In genomic region chr11:114025329-114025907, GRCh38 we compare ENCODE assay signal across 29 cellular contexts. TPM values are rescaled to one million over a fixed set of nuclear protein-coding genes. Genes with fewer than 3 reads are reported as not detected.
DNase-seq lines count a peak whose midpoint lies in the region; ATAC-seq, FAIRE-seq and TF ChIP-seq lines count a peak whose summit lies in the region.
"Had no signal": no experiment of that assay in that cellular context is flagged by ENCODE, and none has a peak within 500 bp of the region (broad histone marks: within the 10 kb centered on the region; RNA-seq: fewer than 3 reads in every experiment).

No MANE protein-coding gene starts in this region.

- H3K79me2 ChIP-seq in HepG2 (ENCODE audit: insufficient read depth, low read length), result no peaks in the 10 kb centered on the region

- no peaks in the 10 kb centered on the region for H3K27me3 ChIP-seq in right lobe of liver
- H3K27me3 ChIP-seq in HepG2 (ENCODE audit: control insufficient read depth in 1 of 2, insufficient read depth in 2 of 2, low read length in 2 of 2), result peaks cover 3 to 9% of the 10 kb centered on the region in 2 experiments; a peak in 4 of 5 replicates
- H3K27me3 ChIP-seq in left ventricle myocardium inferior (ENCODE audit: low read depth), result no peaks in the 10 kb centered on the region
- H3K27me3 ChIP-seq in sigmoid colon, result no peaks in the 10 kb centered on the region
- H3K27me3 ChIP-seq: BE2C had no signal

- 50% methylated on average over 3 of the region's 3 CpGs for WGBS in right lobe of liver (ENCODE audit: insufficient coverage, low coverage, low lambda C conversion rate, missing lambda C conversion rate)
- WGBS in HepG2 (ENCODE audit: low lambda C conversion rate), result 19% methylated on average over 3 of the region's 3 CpGs
- 63% methylated on average over 3 of the region's 3 CpGs for WGBS in sigmoid colon, 2 donors

- no peak for DNase-seq in right lobe of liver
- no peak for DNase-seq in HepG2 (ENCODE audit: low spot score)
- DNase-seq in left ventricle myocardium inferior, result no peak
- DNase-seq in sigmoid colon, result no peak
- DNase-seq in amygdala (lab: John Stamatoyannopoulos, UW), result no peak
- no peak for DNase-seq in stimulated activated CD4-positive, alpha-beta T cell treated with anti-CD3 and anti-CD28 coated beads, Interleukin-15, amount 100 ng/mL, for 24 hours
- DNase-seq: BE2C; CD4-positive, CD25-positive, alpha-beta regulatory T cell; COR-L47; DMS 273 treated with DMSO at 0.1 percent for 48 hours; DND-41; GM23248; MM.1S; NCI-H1092; NCI-H2081; NCI-H2171 treated with DMSO at 0.1 percent for 48 hours; NCI-H446; NCI-H69; NK-92 treated with Interleukin-12 subunit alpha and Interleukin-12 subunit beta, amount 100 ng/mL, for 24 hours; SHP77 had no signal

- no peak for TF ChIP-seq RAD21 in HepG2 (CRISPR knock-in tag; IDR thresholded peaks at IDR 0.05)

- no peak for FAIRE-seq in HepG2 (lab: Jason Lieb, UNC)
- FAIRE-seq: A204.1, G401.6, HTR-8/SVneo, RCC 7860 had no signal

- intact Hi-C loops in right lobe of liver (cut with DNase I), result loop anchor here in 1 of 2 donors (10.0 kb wide), 1 partner anchor 239 kb away; no protein-coding TSS in a partner anchor
- intact Hi-C loops in HepG2 (cut with micrococcal nuclease; ENCODE audit: unreplicated experiment), result no loop called here
- intact Hi-C loops in left ventricle myocardium inferior (cut with micrococcal nuclease), result no loop called here
- intact Hi-C loops in sigmoid colon (cut with DNase I), result no loop called here

- CTCF ChIA-PET in HepG2 (lab: Yijun Ruan, JAX; ENCODE audit: low intra/inter-chr PET ratio, low total read pairs), result no interaction called here

- no peaks in the 10 kb centered on the region for H4K20me1 ChIP-seq in HepG2 (ENCODE audit: insufficient read depth, low read length)

- H3K9ac ChIP-seq in HepG2 (ENCODE audit: insufficient read depth, low read depth, low read length), result no peak overlapping the region
- H3K9ac ChIP-seq: GM23248 had no signal

- TF ChIP-seq CTCF in right lobe of liver (IDR thresholded peaks at IDR 0.05) (no peak), HepG2 (CRISPR knock-in tag; IDR thresholded peaks at IDR 0.05) (no peak), left ventricle myocardium inferior (IDR thresholded peaks at IDR 0.05; ENCODE audit: borderline replicate concordance) (no peak), sigmoid colon (IDR thresholded peaks at IDR 0.05) (no peak)

- no TSS peak for BruUV-seq in HepG2 (replicated peaks; lab: Mats Ljungman, UMichigan)

- TF ChIP-seq POLR2A in right lobe of liver (IDR thresholded peaks at IDR 0.05) (no peak), HepG2 (IDR thresholded peaks at IDR 0.05; ENCODE audit: insufficient read depth in 1 of 2, low read depth in 2 of 2, low read length in 2 of 2) (no peak), sigmoid colon (IDR thresholded peaks at IDR 0.05) (no peak)

- no peak overlapping the region for H3K4me2 ChIP-seq in HepG2 (ENCODE audit: low read depth, low read length)

- H3K27ac ChIP-seq in right lobe of liver (no peak overlapping the region), HepG2 (ENCODE audit: extremely low read length, insufficient read depth, low read length) (no peak overlapping the region), left ventricle myocardium inferior (replicated peaks) (peak overlapping the region; percentile 6), sigmoid colon (peak overlapping the region in 3 of 4 donors; percentile 64 to 77 (median 75))
- H3K27ac ChIP-seq: GM23248, HL-60 had no signal

- TF ChIP-seq EP300 in HepG2 (IDR thresholded peaks at IDR 0.05; ENCODE audit: low read depth in 2 of 2, low read length in 2 of 2) (no peak), HepG2 (CRISPR knock-in tag; IDR thresholded peaks at IDR 0.05; ENCODE audit: borderline replicate concordance) (no peak), sigmoid colon (IDR thresholded peaks at IDR 0.05) (peak in 3 of 4 donors; percentile 36 to 63 (median 42))

- no peaks in the 10 kb centered on the region for H3K9me3 ChIP-seq in right lobe of liver
- H3K9me3 ChIP-seq in HepG2 (ENCODE audit: low read length), result no peaks in the 10 kb centered on the region
- H3K9me3 ChIP-seq in left ventricle myocardium inferior (replicated peaks), result no peaks in the 10 kb centered on the region
- H3K9me3 ChIP-seq in sigmoid colon, result no peaks in the 10 kb centered on the region
- H3K9me3 ChIP-seq: BE2C, HAP-1 had no signal

- ATAC-seq in right lobe of liver, result peak in 3 of 4 donors; percentile 25 to 48 (median 45)
- ATAC-seq in HepG2, result no peak
- no peak for ATAC-seq in esophagus mucosa

- H3K4me1 ChIP-seq in right lobe of liver (no peaks in the 10 kb centered on the region), HepG2 (ENCODE audit: insufficient read depth, low read length) (no peaks in the 10 kb centered on the region), left ventricle myocardium inferior (peaks cover 13% of the 10 kb centered on the region), sigmoid colon (peaks cover 0 to 40% (median 33%) of the 10 kb centered on the region in 4 donors)
- H3K4me1 ChIP-seq: BE2C, HAP-1 had no signal

- in situ Hi-C loops in HepG2 (cut with HindIII; ENCODE audit: extremely low pct_ligation_motif_present, low pct_unique_long_range_greater_than_20kb), result no loop called here

- H3K36me3 ChIP-seq in right lobe of liver, result no peaks in the 10 kb centered on the region
- no peaks in the 10 kb centered on the region for H3K36me3 ChIP-seq in HepG2 (replicated peaks in 1 of 2; ENCODE audit: control insufficient read depth in 1 of 2, insufficient read depth in 2 of 2, low read length in 2 of 2)
- no peaks in the 10 kb centered on the region for H3K36me3 ChIP-seq in left ventricle myocardium inferior
- no peaks in the 10 kb centered on the region for H3K36me3 ChIP-seq in sigmoid colon
- H3K36me3 ChIP-seq: BE2C, HAP-1 had no signal

- no peak overlapping the region for H3K4me3 ChIP-seq in right lobe of liver
- no peak overlapping the region for H3K4me3 ChIP-seq in HepG2 (replicated peaks in 1 of 3; ENCODE audit: insufficient read depth in 1 of 3, low read depth in 2 of 3, low read length in 3 of 3)
- no peak overlapping the region for H3K4me3 ChIP-seq in left ventricle myocardium inferior
- H3K4me3 ChIP-seq in sigmoid colon, result no peak overlapping the region
- H3K4me3 ChIP-seq: GM23248, HAP-1 had no signal

- H2AFZ ChIP-seq in HepG2 (ENCODE audit: low read length), result no peak overlapping the region
- H2AFZ ChIP-seq: GM23248 had no signal

- POLR2A ChIA-PET in HepG2 (lab: Yijun Ruan, JAX), result no interaction called here

RNA-seq across cellular contexts. Expression of gene ZBTB16, which starts 34.1 kb away (rescaled TPM):
- 100 to 1,000 TPM in 2 of 6 experiments, 10 to 100 TPM in 4; 13.1 to 205 (median 52.2) TPM for total RNA-seq in right lobe of liver
- not detected in 2 replicates for total RNA-seq in HepG2 (2016; rRNA removed; fragmentation: Illumina TruSeq; extraction: Trizol)
- not detected in 2 replicates for total RNA-seq in HepG2 (2016; cell fraction: cytosol; rRNA removed; fragmentation: Illumina TruSeq; extraction: Trizol; ENCODE audit: low read depth)
- total RNA-seq in HepG2 (2016; cell fraction: insoluble cytoplasmic fraction; rRNA removed; fragmentation: Illumina TruSeq; extraction: Trizol), result not detected in 2 replicates
- not detected in 2 replicates for total RNA-seq in HepG2 (2016; cell fraction: membrane; rRNA removed; fragmentation: Illumina TruSeq; extraction: Trizol)
- total RNA-seq in HepG2 (2016; cell fraction: nucleus; rRNA removed; fragmentation: Illumina TruSeq; extraction: Trizol), result not detected in 2 replicates
- not detected in 2 replicates for polyA plus RNA-seq in HepG2 (2011; rRNA removed)
- not detected in 2 replicates for polyA plus RNA-seq in HepG2 (2011; cell fraction: cytosol; rRNA removed)
- not detected in 2 replicates for polyA plus RNA-seq in HepG2 (2011; cell fraction: nucleus; rRNA removed)
- polyA plus RNA-seq in HepG2 (2012), result not detected in 2 replicates
- polyA plus RNA-seq in HepG2 (2016; cell fraction: cytosol; fragmentation: Illumina TruSeq; extraction: Trizol; ENCODE audit: low read depth), result not detected in 2 replicates
- not detected in 2 replicates for polyA plus RNA-seq in HepG2 (2016; cell fraction: insoluble cytoplasmic fraction; fragmentation: Illumina TruSeq; extraction: Trizol; ENCODE audit: low read depth)
- polyA plus RNA-seq in HepG2 (2016; cell fraction: membrane; fragmentation: Illumina TruSeq; extraction: Trizol; ENCODE audit: low read depth), result not detected in 2 replicates
- polyA plus RNA-seq in HepG2 (2016; cell fraction: nucleus; fragmentation: Illumina TruSeq; extraction: Trizol; ENCODE audit: insufficient read depth, low read depth), result not detected in 2 replicates
- not detected in 2 replicates for polyA minus RNA-seq in HepG2 (2011; rRNA and poly(A)+ RNA removed; ENCODE audit: low replicate concordance)
- polyA minus RNA-seq in HepG2 (2011; cell fraction: cytosol; rRNA and poly(A)+ RNA removed), result not detected in 2 replicates
- not detected in 2 replicates for polyA minus RNA-seq in HepG2 (2011; cell fraction: nucleus; rRNA and poly(A)+ RNA removed)
- total RNA-seq in left ventricle myocardium inferior, result 64.5 TPM
- total RNA-seq in sigmoid colon, result 100 to 1,000 TPM in 3 of 4 donors, 10 to 100 TPM in 1; 99.5 to 197 (median 129) TPM
- polyA plus RNA-seq in sigmoid colon, result 10 to 100 TPM in 2 of 3 donors, 1 to 10 TPM in 1; 9.9 to 34.4 (median 11.4) TPM
- total RNA-seq in esophagus mucosa, result 5.4 TPM
- total RNA-seq: GM23248, OCI-LY7 had no signal
- polyA plus RNA-seq: GM23248 had no signal

RNA-seq across cellular contexts. Expression of gene HTR3A, which starts 50.5 kb away (rescaled TPM):
- total RNA-seq in right lobe of liver, result under 1 TPM in 2 of 6 experiments, not detected in 4; 0.18 to 0.25 TPM
- not detected in 2 replicates for total RNA-seq in HepG2 (2016; rRNA removed; fragmentation: Illumina TruSeq; extraction: Trizol)
- total RNA-seq in HepG2 (2016; cell fraction: cytosol; rRNA removed; fragmentation: Illumina TruSeq; extraction: Trizol; ENCODE audit: low read depth), result not detected in 2 replicates
- not detected in 2 replicates for total RNA-seq in HepG2 (2016; cell fraction: insoluble cytoplasmic fraction; rRNA removed; fragmentation: Illumina TruSeq; extraction: Trizol)
- not detected in 2 replicates for total RNA-seq in HepG2 (2016; cell fraction: membrane; rRNA removed; fragmentation: Illumina TruSeq; extraction: Trizol)
- not detected in 2 replicates for total RNA-seq in HepG2 (2016; cell fraction: nucleus; rRNA removed; fragmentation: Illumina TruSeq; extraction: Trizol)
- not detected in 2 replicates for polyA plus RNA-seq in HepG2 (2011; rRNA removed)
- polyA plus RNA-seq in HepG2 (2011; cell fraction: cytosol; rRNA removed), result not detected in 2 replicates
- polyA plus RNA-seq in HepG2 (2011; cell fraction: nucleus; rRNA removed), result not detected in 2 replicates
- not detected in 2 replicates for polyA plus RNA-seq in HepG2 (2012)
- polyA plus RNA-seq in HepG2 (2016; cell fraction: cytosol; fragmentation: Illumina TruSeq; extraction: Trizol; ENCODE audit: low read depth), result not detected in 2 replicates
- polyA plus RNA-seq in HepG2 (2016; cell fraction: insoluble cytoplasmic fraction; fragmentation: Illumina TruSeq; extraction: Trizol; ENCODE audit: low read depth), result not detected in 2 replicates
- polyA plus RNA-seq in HepG2 (2016; cell fraction: membrane; fragmentation: Illumina TruSeq; extraction: Trizol; ENCODE audit: low read depth), result not detected in 2 replicates
- not detected in 2 replicates for polyA plus RNA-seq in HepG2 (2016; cell fraction: nucleus; fragmentation: Illumina TruSeq; extraction: Trizol; ENCODE audit: insufficient read depth, low read depth)
- polyA minus RNA-seq in HepG2 (2011; rRNA and poly(A)+ RNA removed; ENCODE audit: low replicate concordance), result 1.0 TPM in 1 of 2 replicates, not detected in the other
- not detected in 2 replicates for polyA minus RNA-seq in HepG2 (2011; cell fraction: cytosol; rRNA and poly(A)+ RNA removed)
- polyA minus RNA-seq in HepG2 (2011; cell fraction: nucleus; rRNA and poly(A)+ RNA removed), result not detected in 2 replicates
- not detected for total RNA-seq in left ventricle myocardium inferior
- total RNA-seq in sigmoid colon, result 1 to 10 TPM; 1.1 to 4.5 (median 2.8) TPM
- polyA plus RNA-seq in sigmoid colon, result 1 to 10 TPM in 1 of 3 donors, not detected in 2; 1.5 TPM
- total RNA-seq in esophagus mucosa, result not detected
- total RNA-seq: CD4-positive, CD25-positive, alpha-beta regulatory T cell; GM23248; LHCN-M2; OCI-LY7 had no signal
- polyA plus RNA-seq: CD4-positive, CD25-positive, alpha-beta regulatory T cell; GM23248 had no signal

Comparison
In these comparisons a context has a peak if more than half of its experiments do, and no peak if none do; other contexts are left out.
1. ATAC-seq: peak in right lobe of liver (3 of 4); none in HepG2 (single experiment) and esophagus mucosa (single experiment).
2. H3K27ac ChIP-seq: peak in left ventricle myocardium inferior (single experiment) and sigmoid colon (3 of 4); none in right lobe of liver (0 of 3) and HepG2 (single experiment).